In genomic region chr9:134381671-134382505, GRCh38 we compare ENCODE assay signal across 8 cellular contexts. TPM values are rescaled to one million over a fixed set of nuclear protein-coding genes. Genes with fewer than 3 reads are reported as not detected.
DNase-seq lines count a peak whose midpoint lies in the region; ATAC-seq, FAIRE-seq and TF ChIP-seq lines count a peak whose summit lies in the region.

No MANE protein-coding gene starts in this region.

- intact Hi-C loops in heart right ventricle (cut with DNase I): no loop called here

- ATAC-seq in heart right ventricle: peak in 5 of 8 donors; percentile 4 to 33 (median 13)

- no peaks in the 10 kb centered on the region for H3K9me3 ChIP-seq in heart right ventricle
- H3K9me3 ChIP-seq in subcutaneous abdominal adipose tissue (ENCODE audit: control insufficient read depth in 5 of 5, low read length in 5 of 5): no peaks in the 10 kb centered on the region

- DNase-seq in HFF-Myc (ENCODE audit: extremely low read depth, low read depth) (no peak), heart right ventricle (peak; percentile 68 to 70), superior temporal gyrus (ENCODE audit: extremely low spot score) (no peak), mesendoderm (no peak), GM12891 (ENCODE audit: insufficient read length, low spot score) (no peak)
- peak; percentile 75 for DNase-seq in activated CD8-positive, alpha-beta memory T cell treated with anti-CD3 and anti-CD28 coated beads, Interleukin-2, amount 50 U/mL, for 48 hours

- no peak overlapping the region for H2BK120ac ChIP-seq in mesendoderm (ENCODE audit: low read depth, low read length)

- no peak overlapping the region for H2BK5ac ChIP-seq in mesendoderm (ENCODE audit: low read length)

- no peak overlapping the region for H3K4me3 ChIP-seq in HFF-Myc (replicated peaks; ENCODE audit: low read depth, low read length)
- H3K4me3 ChIP-seq in heart right ventricle: peak overlapping the region in 1 of 10 donors; percentile 1
- no peak overlapping the region for H3K4me3 ChIP-seq in subcutaneous abdominal adipose tissue (ENCODE audit: low read depth in 1 of 5, low read length in 5 of 5)
- H3K4me3 ChIP-seq in mesendoderm (ENCODE audit: low read length): no peak overlapping the region

- TF ChIP-seq POLR2A in GM12891 (IDR thresholded peaks at IDR 0.05; ENCODE audit: low read depth, low read length): no peak

- no peak overlapping the region for H3K4me2 ChIP-seq in mesendoderm (ENCODE audit: low read length)

- H2BK15ac ChIP-seq in mesendoderm (replicated peaks; ENCODE audit: low read depth): no peak overlapping the region

- H3K4ac ChIP-seq in mesendoderm (ENCODE audit: low read depth, low read length): no peak overlapping the region

- H4K8ac ChIP-seq in mesendoderm (ENCODE audit: low read depth, low read length): no peak overlapping the region

- TF ChIP-seq CTCF in 22Rv1 (IDR thresholded peaks at IDR 0.05): peak; percentile 8; the same call in 1 of the 2 replicates
- TF ChIP-seq CTCF in HFF-Myc (IDR thresholded peaks at IDR 0.05; ENCODE audit: low read depth, low read length, missing control alignments): peak; percentile 14
- TF ChIP-seq CTCF in heart right ventricle (IDR thresholded peaks at IDR 0.05): peak in 2 of 9 donors; percentile 19 to 40

- H3K36me3 ChIP-seq in heart right ventricle (no peaks in the 10 kb centered on the region), subcutaneous abdominal adipose tissue (ENCODE audit: control insufficient read depth in 5 of 5, insufficient read depth in 5 of 5, low read length in 5 of 5) (peaks cover 0 to 3% (median 0%) of the 10 kb centered on the region in 5 donors), mesendoderm (ENCODE audit: control insufficient read depth, insufficient read depth, low read length) (no peaks in the 10 kb centered on the region)

- H3K4me1 ChIP-seq in heart right ventricle: peaks cover 74 to 100% (median 100%) of the 10 kb centered on the region in 9 donors
- peaks cover 15 to 99% (median 97%) of the 10 kb centered on the region in 5 donors for H3K4me1 ChIP-seq in subcutaneous abdominal adipose tissue (ENCODE audit: control insufficient read depth in 5 of 5, insufficient read depth in 5 of 5, low read length in 5 of 5)
- peaks cover 2% of the 10 kb centered on the region for H3K4me1 ChIP-seq in mesendoderm (ENCODE audit: control insufficient read depth, low read depth, low read length)

- H3K27ac ChIP-seq in 22Rv1 (no peak overlapping the region), heart right ventricle (peak overlapping the region in 7 of 10 donors; percentile 16 to 74 (median 29)), subcutaneous abdominal adipose tissue (ENCODE audit: low read depth, low read length) (no peak overlapping the region), mesendoderm (ENCODE audit: low read depth, low read length) (no peak overlapping the region)

- no peak overlapping the region for H3K18ac ChIP-seq in mesendoderm (ENCODE audit: low read length)

- H3K79me2 ChIP-seq in mesendoderm (ENCODE audit: control insufficient read depth, insufficient read depth, low read length): peaks cover 8% of the 10 kb centered on the region

- FAIRE-seq in GM12891 (lab: Jason Lieb, UNC): no peak

- no peak overlapping the region for H2AK5ac ChIP-seq in mesendoderm (ENCODE audit: low read length)

- H4K5ac ChIP-seq in mesendoderm (ENCODE audit: low read length): no peak overlapping the region

- H3K56ac ChIP-seq in mesendoderm (ENCODE audit: low read length): no peak overlapping the region

- no peak overlapping the region for H3K23ac ChIP-seq in mesendoderm (ENCODE audit: low read length)

- peaks cover 18% of the 10 kb centered on the region for H3K79me1 ChIP-seq in mesendoderm (ENCODE audit: low read length)

- 50 to 52% methylated on average over 21 of the region's 21 CpGs for WGBS in heart right ventricle, 2 donors
- no CpG with 5 or more reads among the region's 21 CpGs for whole genome bisulfite sequencing in mesendoderm (ENCODE audit: extremely low coverage, insufficient coverage, low lambda C conversion rate)

- H3K27me3 ChIP-seq in heart right ventricle (no peaks in the 10 kb centered on the region), subcutaneous abdominal adipose tissue (ENCODE audit: control insufficient read depth in 5 of 5, insufficient read depth in 4 of 5, low read length in 5 of 5) (no peaks in the 10 kb centered on the region), mesendoderm (ENCODE audit: insufficient read depth, low read length, poor library complexity) (no peaks in the 10 kb centered on the region)

- H3K9ac ChIP-seq in subcutaneous abdominal adipose tissue (ENCODE audit: low read length in 5 of 5): peak overlapping the region in 3 of 5 donors; percentile 2 to 47 (median 47)
- H3K9ac ChIP-seq in mesendoderm (ENCODE audit: low read length): no peak overlapping the region

TF ChIP-seq in GM12891, 5 proteins besides CTCF, POLR2A, EP300 and RAD21:
- TF ChIP-seq PAX5 (IDR thresholded peaks at IDR 0.05; ENCODE audit: insufficient read depth, low read length, severe bottlenecking) (no peak), POLR2AphosphoS5 (IDR thresholded peaks at IDR 0.05; ENCODE audit: low read depth, low read length) (no peak), TAF1 (IDR thresholded peaks at IDR 0.05; ENCODE audit: low read depth, low read length) (no peak), SPI1 (IDR thresholded peaks at IDR 0.05; ENCODE audit: low read depth, low read length) (no peak), POU2F2 (IDR thresholded peaks at IDR 0.05; ENCODE audit: low read depth, low read length) (no peak)

RNA-seq across cellular contexts. Expression of gene RXRA, which starts 55.6 kb away (rescaled TPM):
- 10 to 100 TPM; 38.4 to 92.3 (median 43.6) TPM for total RNA-seq in heart right ventricle
- polyA plus RNA-seq in heart right ventricle: 10 to 100 TPM; 22.6 to 39.1 TPM
- polyA plus RNA-seq in mesendoderm (2013, experiment 1 of 2): 16.4 TPM
- polyA plus RNA-seq in mesendoderm (2013, experiment 2 of 2): 16.9 TPM
- polyA plus RNA-seq in GM12891 (2012; ENCODE audit: low read depth, missing spikeins): 28.3 TPM

Comparison
In these comparisons a context has a peak if more than half of its experiments do, and no peak if none do; other contexts are left out.
1. H3K27ac ChIP-seq: peak in heart right ventricle (7 of 10); none in 22Rv1 (single experiment), subcutaneous abdominal adipose tissue (single experiment) and mesendoderm (single experiment).
2. DNase-seq: peak in activated CD8-positive, alpha-beta memory T cell treated with anti-CD3 and anti-CD28 coated beads, Interleukin-2, amount 50 U/mL, for 48 hours (single experiment) and heart right ventricle (2 of 2); none in HFF-Myc (single experiment), superior temporal gyrus (single experiment), mesendoderm (single experiment) and GM12891 (single experiment).